ENCODE assay signal across 1 cellular context in the genomic region with DNA sequence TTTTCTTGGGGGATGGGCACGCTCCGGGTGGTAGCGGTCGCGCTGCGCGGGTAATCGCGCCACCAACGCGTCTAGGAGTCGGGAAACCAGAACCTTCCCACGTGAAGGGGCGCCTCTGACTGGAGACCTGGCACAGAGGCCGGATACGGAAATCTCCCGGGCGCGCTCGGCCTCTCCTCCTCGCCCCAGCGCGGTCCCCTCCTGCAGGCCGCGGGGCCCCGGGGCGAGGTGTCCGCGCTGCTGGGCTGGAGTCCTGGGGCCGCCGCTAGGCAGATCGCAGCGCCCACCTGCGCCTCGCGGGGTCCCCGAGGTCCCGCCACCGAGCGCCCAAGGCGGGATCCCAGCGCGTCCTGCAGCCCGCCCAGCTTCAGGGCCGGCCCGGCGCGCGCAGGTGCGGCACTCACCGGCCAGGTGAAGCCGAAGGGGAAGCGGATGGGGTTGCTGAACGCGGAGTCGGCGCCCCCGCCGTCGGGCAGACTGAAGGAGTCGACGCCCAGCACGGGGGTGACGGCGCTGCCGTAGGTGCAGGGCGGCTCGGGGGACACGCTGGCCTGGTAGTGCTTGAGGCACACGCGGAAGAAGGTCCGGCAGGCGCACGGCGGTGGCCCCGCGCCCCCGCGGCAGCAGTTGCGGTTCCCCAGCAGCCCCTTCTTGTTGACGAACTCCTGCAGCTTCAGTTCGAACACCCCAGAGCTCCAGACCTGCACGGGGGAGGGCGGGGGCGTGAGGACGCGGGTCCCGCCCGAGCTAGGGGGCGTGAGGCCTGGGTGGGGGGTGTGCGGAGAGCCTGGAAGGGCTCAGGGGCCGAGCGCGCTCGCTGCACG.
A peak's percentile ranks its signal among the peaks of the same experiment; 100 is the strongest.
TF ChIP-seq lines count a peak whose summit lies in the region.

No MANE protein-coding gene starts in this region.

TF ChIP-seq in H1, 55 proteins besides CTCF, POLR2A, EP300 and RAD21:
- TF ChIP-seq MAX (IDR thresholded peaks at IDR 0.05) (peak; percentile 55), SP2 (IDR thresholded peaks at IDR 0.05; ENCODE audit: low read length) (no peak), NRF1 (IDR thresholded peaks at IDR 0.05; ENCODE audit: low read depth, low read length) (no peak), ATF2 (IDR thresholded peaks at IDR 0.05; ENCODE audit: low read length) (no peak), CHD1 (IDR thresholded peaks at IDR 0.05; ENCODE audit: low read depth, low read length) (no peak), SIRT6 (IDR thresholded peaks at IDR 0.05; ENCODE audit: low read length) (no peak), GTF2F1 (IDR thresholded peaks at IDR 0.05; ENCODE audit: borderline replicate concordance, low read depth, low read length) (no peak), RXRA (IDR thresholded peaks at IDR 0.05; ENCODE audit: insufficient read depth, low read depth, low read length) (no peak), HDAC6 (IDR thresholded peaks at IDR 0.05; ENCODE audit: low read depth, low read length) (no peak), GABPA (IDR thresholded peaks at IDR 0.05; ENCODE audit: borderline replicate concordance, insufficient read depth, low read length) (no peak), EZH2 (IDR thresholded peaks at IDR 0.05; ENCODE audit: low read depth, low read length, severe bottlenecking) (peak; percentile 80), MAFK (IDR thresholded peaks at IDR 0.05; ENCODE audit: low read depth, low read length) (no peak), CEBPB (IDR thresholded peaks at IDR 0.05; ENCODE audit: low read depth, low read length) (no peak), SRF (IDR thresholded peaks at IDR 0.05; ENCODE audit: low read depth, low read length) (no peak), JUN (IDR thresholded peaks at IDR 0.05; ENCODE audit: low read depth, low read length) (no peak), CBX8 (IDR thresholded peaks at IDR 0.05; ENCODE audit: borderline replicate concordance, low read depth, low read length) (no peak), FOSL1 (IDR thresholded peaks at IDR 0.05; ENCODE audit: insufficient read depth, low read depth, low read length) (no peak), HDAC2 (IDR thresholded peaks at IDR 0.05; ENCODE audit: borderline replicate concordance in 1 of 2, low read depth in 2 of 2, low read length in 2 of 2) (no peak), ATF3 (IDR thresholded peaks at IDR 0.05; ENCODE audit: insufficient read depth, low read depth, low read length) (no peak), SUZ12 (IDR thresholded peaks at IDR 0.05; ENCODE audit: low read length) (peak; percentile 90), TAF1 (IDR thresholded peaks at IDR 0.05; ENCODE audit: low read depth, low read length) (no peak), POLR2AphosphoS5 (IDR thresholded peaks at IDR 0.05; ENCODE audit: low read depth, low read length) (no peak), CBX5 (IDR thresholded peaks at IDR 0.05; ENCODE audit: low read depth, low read length) (no peak), USF2 (IDR thresholded peaks at IDR 0.05; ENCODE audit: low read length) (no peak), RNF2 (IDR thresholded peaks at IDR 0.05; ENCODE audit: borderline replicate concordance, low read depth, low read length, missing control alignments, poor library complexity, severe bottlenecking) (peak; percentile 58)
- TF ChIP-seq, protein P1, sequence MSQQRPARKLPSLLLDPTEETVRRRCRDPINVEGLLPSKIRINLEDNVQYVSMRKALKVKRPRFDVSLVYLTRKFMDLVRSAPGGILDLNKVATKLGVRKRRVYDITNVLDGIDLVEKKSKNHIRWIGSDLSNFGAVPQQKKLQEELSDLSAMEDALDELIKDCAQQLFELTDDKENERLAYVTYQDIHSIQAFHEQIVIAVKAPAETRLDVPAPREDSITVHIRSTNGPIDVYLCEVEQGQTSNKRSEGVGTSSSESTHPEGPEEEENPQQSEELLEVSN (IDR thresholded peaks at IDR 0.05): peak; percentile 60
- TF ChIP-seq, protein P2, sequence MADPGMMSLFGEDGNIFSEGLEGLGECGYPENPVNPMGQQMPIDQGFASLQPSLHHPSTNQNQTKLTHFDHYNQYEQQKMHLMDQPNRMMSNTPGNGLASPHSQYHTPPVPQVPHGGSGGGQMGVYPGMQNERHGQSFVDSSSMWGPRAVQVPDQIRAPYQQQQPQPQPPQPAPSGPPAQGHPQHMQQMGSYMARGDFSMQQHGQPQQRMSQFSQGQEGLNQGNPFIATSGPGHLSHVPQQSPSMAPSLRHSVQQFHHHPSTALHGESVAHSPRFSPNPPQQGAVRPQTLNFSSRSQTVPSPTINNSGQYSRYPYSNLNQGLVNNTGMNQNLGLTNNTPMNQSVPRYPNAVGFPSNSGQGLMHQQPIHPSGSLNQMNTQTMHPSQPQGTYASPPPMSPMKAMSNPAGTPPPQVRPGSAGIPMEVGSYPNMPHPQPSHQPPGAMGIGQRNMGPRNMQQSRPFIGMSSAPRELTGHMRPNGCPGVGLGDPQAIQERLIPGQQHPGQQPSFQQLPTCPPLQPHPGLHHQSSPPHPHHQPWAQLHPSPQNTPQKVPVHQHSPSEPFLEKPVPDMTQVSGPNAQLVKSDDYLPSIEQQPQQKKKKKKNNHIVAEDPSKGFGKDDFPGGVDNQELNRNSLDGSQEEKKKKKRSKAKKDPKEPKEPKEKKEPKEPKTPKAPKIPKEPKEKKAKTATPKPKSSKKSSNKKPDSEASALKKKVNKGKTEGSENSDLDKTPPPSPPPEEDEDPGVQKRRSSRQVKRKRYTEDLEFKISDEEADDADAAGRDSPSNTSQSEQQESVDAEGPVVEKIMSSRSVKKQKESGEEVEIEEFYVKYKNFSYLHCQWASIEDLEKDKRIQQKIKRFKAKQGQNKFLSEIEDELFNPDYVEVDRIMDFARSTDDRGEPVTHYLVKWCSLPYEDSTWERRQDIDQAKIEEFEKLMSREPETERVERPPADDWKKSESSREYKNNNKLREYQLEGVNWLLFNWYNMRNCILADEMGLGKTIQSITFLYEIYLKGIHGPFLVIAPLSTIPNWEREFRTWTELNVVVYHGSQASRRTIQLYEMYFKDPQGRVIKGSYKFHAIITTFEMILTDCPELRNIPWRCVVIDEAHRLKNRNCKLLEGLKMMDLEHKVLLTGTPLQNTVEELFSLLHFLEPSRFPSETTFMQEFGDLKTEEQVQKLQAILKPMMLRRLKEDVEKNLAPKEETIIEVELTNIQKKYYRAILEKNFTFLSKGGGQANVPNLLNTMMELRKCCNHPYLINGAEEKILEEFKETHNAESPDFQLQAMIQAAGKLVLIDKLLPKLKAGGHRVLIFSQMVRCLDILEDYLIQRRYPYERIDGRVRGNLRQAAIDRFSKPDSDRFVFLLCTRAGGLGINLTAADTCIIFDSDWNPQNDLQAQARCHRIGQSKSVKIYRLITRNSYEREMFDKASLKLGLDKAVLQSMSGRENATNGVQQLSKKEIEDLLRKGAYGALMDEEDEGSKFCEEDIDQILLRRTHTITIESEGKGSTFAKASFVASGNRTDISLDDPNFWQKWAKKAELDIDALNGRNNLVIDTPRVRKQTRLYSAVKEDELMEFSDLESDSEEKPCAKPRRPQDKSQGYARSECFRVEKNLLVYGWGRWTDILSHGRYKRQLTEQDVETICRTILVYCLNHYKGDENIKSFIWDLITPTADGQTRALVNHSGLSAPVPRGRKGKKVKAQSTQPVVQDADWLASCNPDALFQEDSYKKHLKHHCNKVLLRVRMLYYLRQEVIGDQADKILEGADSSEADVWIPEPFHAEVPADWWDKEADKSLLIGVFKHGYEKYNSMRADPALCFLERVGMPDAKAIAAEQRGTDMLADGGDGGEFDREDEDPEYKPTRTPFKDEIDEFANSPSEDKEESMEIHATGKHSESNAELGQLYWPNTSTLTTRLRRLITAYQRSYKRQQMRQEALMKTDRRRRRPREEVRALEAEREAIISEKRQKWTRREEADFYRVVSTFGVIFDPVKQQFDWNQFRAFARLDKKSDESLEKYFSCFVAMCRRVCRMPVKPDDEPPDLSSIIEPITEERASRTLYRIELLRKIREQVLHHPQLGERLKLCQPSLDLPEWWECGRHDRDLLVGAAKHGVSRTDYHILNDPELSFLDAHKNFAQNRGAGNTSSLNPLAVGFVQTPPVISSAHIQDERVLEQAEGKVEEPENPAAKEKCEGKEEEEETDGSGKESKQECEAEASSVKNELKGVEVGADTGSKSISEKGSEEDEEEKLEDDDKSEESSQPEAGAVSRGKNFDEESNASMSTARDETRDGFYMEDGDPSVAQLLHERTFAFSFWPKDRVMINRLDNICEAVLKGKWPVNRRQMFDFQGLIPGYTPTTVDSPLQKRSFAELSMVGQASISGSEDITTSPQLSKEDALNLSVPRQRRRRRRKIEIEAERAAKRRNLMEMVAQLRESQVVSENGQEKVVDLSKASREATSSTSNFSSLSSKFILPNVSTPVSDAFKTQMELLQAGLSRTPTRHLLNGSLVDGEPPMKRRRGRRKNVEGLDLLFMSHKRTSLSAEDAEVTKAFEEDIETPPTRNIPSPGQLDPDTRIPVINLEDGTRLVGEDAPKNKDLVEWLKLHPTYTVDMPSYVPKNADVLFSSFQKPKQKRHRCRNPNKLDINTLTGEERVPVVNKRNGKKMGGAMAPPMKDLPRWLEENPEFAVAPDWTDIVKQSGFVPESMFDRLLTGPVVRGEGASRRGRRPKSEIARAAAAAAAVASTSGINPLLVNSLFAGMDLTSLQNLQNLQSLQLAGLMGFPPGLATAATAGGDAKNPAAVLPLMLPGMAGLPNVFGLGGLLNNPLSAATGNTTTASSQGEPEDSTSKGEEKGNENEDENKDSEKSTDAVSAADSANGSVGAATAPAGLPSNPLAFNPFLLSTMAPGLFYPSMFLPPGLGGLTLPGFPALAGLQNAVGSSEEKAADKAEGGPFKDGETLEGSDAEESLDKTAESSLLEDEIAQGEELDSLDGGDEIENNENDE (IDR thresholded peaks at IDR 0.05; ENCODE audit: insufficient replicate concordance, low read length): no peak
TF ChIP-seq in H1: peak in this region for 5.
